Comparison of ENCODE assay signal across 1 cellular context in the genomic region with DNA sequence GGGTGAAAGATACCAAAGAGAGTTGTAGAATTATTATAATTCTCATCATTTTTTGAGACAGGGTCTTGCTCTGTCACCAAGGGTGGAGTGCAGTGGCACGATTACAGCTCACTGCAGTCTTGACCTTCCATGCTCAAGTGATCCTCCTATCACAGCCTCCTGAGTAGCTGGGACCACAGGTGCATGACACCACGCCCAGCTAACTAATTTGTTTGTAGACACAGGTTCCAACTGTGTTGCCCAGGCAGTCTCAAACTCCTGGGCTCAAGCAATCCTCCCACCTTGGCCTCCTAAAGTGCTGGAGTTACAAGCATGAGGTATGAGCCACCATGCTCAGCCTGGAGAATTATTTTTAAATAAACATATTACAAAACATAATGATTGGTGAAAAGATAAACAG.
TF ChIP-seq lines count a peak whose summit lies in the region.

No MANE protein-coding gene starts in this region.

TF ChIP-seq in endothelial cell of umbilical vein, 7 proteins besides CTCF, POLR2A, EP300 and RAD21:
- TF ChIP-seq, protein P1, sequence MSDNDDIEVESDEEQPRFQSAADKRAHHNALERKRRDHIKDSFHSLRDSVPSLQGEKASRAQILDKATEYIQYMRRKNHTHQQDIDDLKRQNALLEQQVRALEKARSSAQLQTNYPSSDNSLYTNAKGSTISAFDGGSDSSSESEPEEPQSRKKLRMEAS (IDR thresholded peaks at IDR 0.05; ENCODE audit: insufficient read depth, insufficient read length) = no peak
